ENCODE assay signal across 8 cellular contexts in genomic region chr11:66639066-66639813, GRCh38. TPM values are rescaled to one million over a fixed set of nuclear protein-coding genes. Genes with fewer than 3 reads are reported as not detected.
A peak's percentile ranks its signal among the peaks of the same experiment; 100 is the strongest.
DNase-seq lines count a peak whose midpoint lies in the region; ATAC-seq, FAIRE-seq and TF ChIP-seq lines count a peak whose summit lies in the region.

No MANE protein-coding gene starts in this region.

- peaks cover 31% of the 10 kb centered on the region for H3K79me2 ChIP-seq in trophoblast cell (ENCODE audit: control insufficient read depth, insufficient read depth, low read length, poor library complexity)

- no peak overlapping the region for H2BK12ac ChIP-seq in trophoblast cell (ENCODE audit: low read length)

- peak overlapping the region; percentile 99 for H3K27ac Mint-ChIP-seq in Caco-2 (ENCODE audit: unreplicated experiment)
- peak overlapping the region; percentile 98 for H3K27ac Mint-ChIP-seq in activated CD8-positive, alpha-beta T cell treated with anti-CD3 and anti-CD28 coated beads, Interleukin-2, amount 10 ng/mL, durations not matched to agents 7 days and 5 days

- H3K4me2 ChIP-seq in trophoblast cell (ENCODE audit: low read length), result peak overlapping the region; percentile 94

- H3K36me3 ChIP-seq in Caco-2 (ENCODE audit: control insufficient read depth, insufficient read depth, low read length), result peaks cover 13% of the 10 kb centered on the region
- H3K36me3 ChIP-seq in trophoblast cell (ENCODE audit: control insufficient read depth in 1 of 2, insufficient read depth in 2 of 2, low read length in 2 of 2), result peaks cover 17 to 27% of the 10 kb centered on the region in 2 experiments

- peak overlapping the region; percentile 95 for H3K4me3 Mint-ChIP-seq in Caco-2 (ENCODE audit: unreplicated experiment)
- H3K4me3 Mint-ChIP-seq in activated CD8-positive, alpha-beta T cell treated with anti-CD3 and anti-CD28 coated beads, Interleukin-2, amount 10 ng/mL, durations not matched to agents 7 days and 5 days, result peak overlapping the region; percentile 98

- no peaks in the 10 kb centered on the region for H3K9me3 ChIP-seq in Caco-2
- H3K9me3 ChIP-seq in trophoblast cell (ENCODE audit: insufficient read depth, low read depth, low read length), result peaks cover 3% of the 10 kb centered on the region

- H3K14ac ChIP-seq in trophoblast cell (ENCODE audit: low read length), result peak overlapping the region; percentile 91

- TSS peak; percentile 42 for BruUV-seq in Caco-2 (replicated peaks; lab: Mats Ljungman, UMichigan)

- intact Hi-C loops in Caco-2 (cut with micrococcal nuclease; ENCODE audit: unreplicated experiment), result loop anchor here (2.0 kb wide), 1 partner anchor 46 kb away; the partner anchor contains the start of genes CCDC87 and CCS

- CTCF ChIA-PET in Caco-2 (lab: Charles Lee), result interaction anchor here (0.6 to 2.9 kb wide), 7 partner anchors 10 to 201 kb away, joined by 3 to 32 read pairs (median 9); partner anchors contain the start of genes CCDC87, CCS, DPP3 and MRPL11
- CTCF ChIA-PET in activated CD8-positive, alpha-beta T cell treated with anti-CD3 and anti-CD28 coated beads, Interleukin-2, amount 10 ng/mL, durations not matched to agents 7 days and 5 days (lab: Charles Lee), result interaction anchor here (0.9 to 4.3 kb wide), 14 partner anchors 10 to 250 kb away, joined by 3 to 32 read pairs (median 6); partner anchors contain the start of genes CCDC87, CCS, RBM14 and RBM4B

- H3K23ac ChIP-seq in trophoblast cell (ENCODE audit: low read length), result no peak overlapping the region

- H3K27me3 Mint-ChIP-seq in Caco-2 (ENCODE audit: insufficient read depth, unreplicated experiment), result no peaks in the 10 kb centered on the region
- H3K27me3 Mint-ChIP-seq in activated CD8-positive, alpha-beta T cell treated with anti-CD3 and anti-CD28 coated beads, Interleukin-2, amount 10 ng/mL, durations not matched to agents 7 days and 5 days (ENCODE audit: low read depth), result no peaks in the 10 kb centered on the region

- H3K18ac ChIP-seq in trophoblast cell (ENCODE audit: low read length), result peak overlapping the region; percentile 82

- peak overlapping the region; percentile 82 for H2AK5ac ChIP-seq in trophoblast cell (ENCODE audit: low read length)

- H4K12ac ChIP-seq in trophoblast cell (ENCODE audit: low read depth, low read length), result peak overlapping the region; percentile 71

- H3K27ac ChIP-seq in foreskin keratinocyte, result peak overlapping the region; percentile 82
- peak overlapping the region; percentile 83 for H3K27ac ChIP-seq in trophoblast cell (ENCODE audit: low read depth, low read length)

- peak overlapping the region; percentile 94 for H4K91ac ChIP-seq in trophoblast cell (ENCODE audit: low read depth, low read length)

- no peak overlapping the region for H2AFZ ChIP-seq in trophoblast cell (ENCODE audit: insufficient read depth, low read length, poor library complexity)

- TF ChIP-seq CTCF in Caco-2 (IDR thresholded peaks at IDR 0.05; ENCODE audit: insufficient read depth in 1 of 2, low read depth in 1 of 2, low read length in 1 of 2, severe bottlenecking in 1 of 2, unreplicated experiment in 1 of 2), result peak in 1 of 2 experiments; percentile 2
- no peak for TF ChIP-seq CTCF in foreskin keratinocyte (conservative IDR thresholded peaks at IDR 0.05)

- no peak for FAIRE-seq in frontal cortex (lab: Jason Lieb, UNC)

- peaks cover 48% of the 10 kb centered on the region for H3K4me1 Mint-ChIP-seq in Caco-2 (ENCODE audit: low read depth, unreplicated experiment)
- H3K4me1 Mint-ChIP-seq in activated CD8-positive, alpha-beta T cell treated with anti-CD3 and anti-CD28 coated beads, Interleukin-2, amount 10 ng/mL, durations not matched to agents 7 days and 5 days (ENCODE audit: low read depth), result peaks cover 68% of the 10 kb centered on the region

- H2BK5ac ChIP-seq in trophoblast cell (ENCODE audit: low read depth, low read length, poor library complexity), result peak overlapping the region; percentile 71

- H3K4me1 ChIP-seq in Caco-2 (peaks cover 31% of the 10 kb centered on the region), foreskin keratinocyte (peaks cover 35% of the 10 kb centered on the region), trophoblast cell (ENCODE audit: control insufficient read depth in 1 of 2, insufficient read depth in 2 of 2, low read length in 2 of 2) (peaks cover 16 to 23% of the 10 kb centered on the region in 2 experiments)

- H4K8ac ChIP-seq in trophoblast cell (ENCODE audit: low read depth, low read length), result peak overlapping the region; percentile 88

- peak overlapping the region; percentile 97 for H3K4ac ChIP-seq in trophoblast cell (ENCODE audit: low read depth, low read length)

- H3K79me1 ChIP-seq in trophoblast cell (ENCODE audit: low read length), result peaks cover 9% of the 10 kb centered on the region

- peak; percentile 3 for ATAC-seq in activated CD8-positive, alpha-beta T cell treated with anti-CD3 and anti-CD28 coated beads, Interleukin-2, amount 10 ng/mL, durations not matched to agents 7 days and 5 days
- ATAC-seq in foreskin keratinocyte (no peak), HG03342 (IDR thresholded peaks at IDR 0.05; ENCODE audit: unreplicated experiment) (no peak), HG02885 (IDR thresholded peaks at IDR 0.05; ENCODE audit: poor library complexity, unreplicated experiment) (no peak)

- no peaks in the 10 kb centered on the region for H3K27me3 ChIP-seq in Caco-2 (replicated peaks; ENCODE audit: control insufficient read depth, insufficient read depth, low read length)
- no peaks in the 10 kb centered on the region for H3K27me3 ChIP-seq in foreskin keratinocyte
- H3K27me3 ChIP-seq in trophoblast cell (ENCODE audit: insufficient read depth, low read length), result no peaks in the 10 kb centered on the region

- peak overlapping the region; percentile 70 for H3K4me3 ChIP-seq in Caco-2 (ENCODE audit: low read depth, low read length)
- peak overlapping the region; percentile 89 for H3K4me3 ChIP-seq in Jurkat, Clone E6-1 (ENCODE audit: low read length)
- H3K4me3 ChIP-seq in trophoblast cell (ENCODE audit: low read depth, low read length), result peak overlapping the region; percentile 88

- WGBS in trophoblast cell (ENCODE audit: extremely low coverage, insufficient coverage, insufficient read length), result no CpG with 5 or more reads among the region's 27 CpGs

- peaks cover 100% of the 10 kb centered on the region for H3K36me3 Mint-ChIP-seq in Caco-2 (ENCODE audit: insufficient read depth, unreplicated experiment)
- peaks cover 82% of the 10 kb centered on the region for H3K36me3 Mint-ChIP-seq in activated CD8-positive, alpha-beta T cell treated with anti-CD3 and anti-CD28 coated beads, Interleukin-2, amount 10 ng/mL, durations not matched to agents 7 days and 5 days (ENCODE audit: low read depth)

- peak overlapping the region; percentile 57 for H2BK120ac ChIP-seq in trophoblast cell (ENCODE audit: insufficient read depth, low read length, poor library complexity)

- DNase-seq in Caco-2 (peak in 1 of 2 experiments; percentile 43), foreskin keratinocyte (no peak), trophoblast cell (peak in 1 of 2 donors; percentile 61), frontal cortex (ENCODE audit: low spot score in 2 of 2) (no peak)
- DNase-seq in Jurkat, Clone E6-1 (ENCODE audit: low read depth, low spot score), result peak; percentile 41
- DNase-seq in activated CD8-positive, alpha-beta T cell treated with anti-CD3 and anti-CD28 coated beads, Interleukin-2, amount 10 ng/mL, durations not matched to agents 7 days and 5 days, result peak; percentile 53

- no peaks in the 10 kb centered on the region for H3K9me3 Mint-ChIP-seq in Caco-2 (ENCODE audit: unreplicated experiment)
- no peaks in the 10 kb centered on the region for H3K9me3 Mint-ChIP-seq in activated CD8-positive, alpha-beta T cell treated with anti-CD3 and anti-CD28 coated beads, Interleukin-2, amount 10 ng/mL, durations not matched to agents 7 days and 5 days (ENCODE audit: insufficient read depth)

- peak overlapping the region; percentile 83 for H3K9ac ChIP-seq in trophoblast cell (ENCODE audit: low read length)

- POLR2A ChIA-PET in Caco-2 (lab: Charles Lee), result interaction anchor here (0.6 to 4.7 kb wide), 12 partner anchors 10 to 350 kb away, joined by 3 to 160 read pairs (median 11); partner anchors contain the start of genes ACTN3, DPP3, RBM14 and RBM4B
- POLR2A ChIA-PET in activated CD8-positive, alpha-beta T cell treated with anti-CD3 and anti-CD28 coated beads, Interleukin-2, amount 10 ng/mL, durations not matched to agents 7 days and 5 days (lab: Charles Lee), result interaction anchor here (0.5 to 6.3 kb wide), 16 partner anchors 11 to 1141 kb away, joined by 3 to 78 read pairs (median 6); partner anchors contain the start of genes ACTN3, CCDC87, CCS and RBM14

RNA-seq across cellular contexts. Expression of gene RBM4, which starts 0.7 kb away (rescaled TPM):
- total RNA-seq in Caco-2 (2022) (257 and 273 TPM in 2 replicates), foreskin keratinocyte (99.1 and 103 TPM in 2 replicates), frontal cortex (137 TPM)
- polyA plus RNA-seq in Jurkat, Clone E6-1 (2012; ENCODE audit: insufficient read depth, insufficient read length), result 213 TPM
- 100 to 1,000 TPM; 118 to 121 TPM for total RNA-seq in activated CD8-positive, alpha-beta T cell treated with anti-CD3 and anti-CD28 coated beads, Interleukin-2, amount 10 ng/mL, durations not matched to agents 7 days and 5 days
- 108 and 115 TPM in 2 replicates for polyA plus RNA-seq in foreskin keratinocyte
- polyA plus RNA-seq in trophoblast cell (2013), result 136 and 139 TPM in 2 replicates

RNA-seq across cellular contexts. Expression of gene RBM14, which starts 22.8 kb away (rescaled TPM):
- total RNA-seq in Caco-2 (2022), result 160 and 173 TPM in 2 replicates
- polyA plus RNA-seq in Jurkat, Clone E6-1 (2012; ENCODE audit: insufficient read depth, insufficient read length), result 83.2 TPM
- total RNA-seq in activated CD8-positive, alpha-beta T cell treated with anti-CD3 and anti-CD28 coated beads, Interleukin-2, amount 10 ng/mL, durations not matched to agents 7 days and 5 days, result 100 to 1,000 TPM; 168 to 182 TPM
- total RNA-seq in foreskin keratinocyte, result 50.3 and 57.6 TPM in 2 replicates
- polyA plus RNA-seq in foreskin keratinocyte, result 45.3 and 54.8 TPM in 2 replicates
- 57.7 and 58.2 TPM in 2 replicates for polyA plus RNA-seq in trophoblast cell (2013)
- 24.1 TPM for total RNA-seq in frontal cortex

RNA-seq across cellular contexts. Expression of gene RBM4B, which starts 38.4 kb away (rescaled TPM):
- 39.8 and 45.8 TPM in 2 replicates for total RNA-seq in Caco-2 (2022)
- 42.3 TPM for polyA plus RNA-seq in Jurkat, Clone E6-1 (2012; ENCODE audit: insufficient read depth, insufficient read length)
- 10 to 100 TPM; 18.7 to 21.5 TPM for total RNA-seq in activated CD8-positive, alpha-beta T cell treated with anti-CD3 and anti-CD28 coated beads, Interleukin-2, amount 10 ng/mL, durations not matched to agents 7 days and 5 days
- 18.2 and 18.6 TPM in 2 replicates for total RNA-seq in foreskin keratinocyte
- 12.7 and 14.1 TPM in 2 replicates for polyA plus RNA-seq in foreskin keratinocyte
- 23.6 and 23.8 TPM in 2 replicates for polyA plus RNA-seq in trophoblast cell (2013)
- total RNA-seq in frontal cortex, result 102 TPM

RNA-seq across cellular contexts. Expression of gene CCS, which starts 46.3 kb away (rescaled TPM):
- total RNA-seq in Caco-2 (2022) (52.9 and 54.0 TPM in 2 replicates), foreskin keratinocyte (23.6 and 28.7 TPM in 2 replicates), frontal cortex (19.2 TPM)
- polyA plus RNA-seq in Jurkat, Clone E6-1 (2012; ENCODE audit: insufficient read depth, insufficient read length), result 30.8 TPM
- 10 to 100 TPM; 29.3 to 32.5 TPM for total RNA-seq in activated CD8-positive, alpha-beta T cell treated with anti-CD3 and anti-CD28 coated beads, Interleukin-2, amount 10 ng/mL, durations not matched to agents 7 days and 5 days
- 28.6 and 32.6 TPM in 2 replicates for polyA plus RNA-seq in foreskin keratinocyte
- 34.7 and 34.8 TPM in 2 replicates for polyA plus RNA-seq in trophoblast cell (2013)

RNA-seq across cellular contexts. Expression of gene CCDC87, which starts 46.4 kb away (rescaled TPM):
- total RNA-seq in Caco-2 (2022) (1.0 TPM in 2 replicates), foreskin keratinocyte (0.32 and 0.34 TPM in 2 replicates), frontal cortex (1.2 TPM)
- 0.69 TPM for polyA plus RNA-seq in Jurkat, Clone E6-1 (2012; ENCODE audit: insufficient read depth, insufficient read length)
- total RNA-seq in activated CD8-positive, alpha-beta T cell treated with anti-CD3 and anti-CD28 coated beads, Interleukin-2, amount 10 ng/mL, durations not matched to agents 7 days and 5 days, result under 1 TPM; 0.55 to 0.70 TPM
- polyA plus RNA-seq in foreskin keratinocyte, result 0.11 and 0.13 TPM in 2 replicates
- polyA plus RNA-seq in trophoblast cell (2013), result 0.12 and 0.14 TPM in 2 replicates

Comparison
In these comparisons a context has a peak if more than half of its experiments do, and no peak if none do; other contexts are left out.
1. DNase-seq: peak in Jurkat, Clone E6-1 (single experiment) and activated CD8-positive, alpha-beta T cell treated with anti-CD3 and anti-CD28 coated beads, Interleukin-2, amount 10 ng/mL, durations not matched to agents 7 days and 5 days (single experiment); none in foreskin keratinocyte (0 of 2) and frontal cortex (0 of 2).
2. Peak in every context shown above with its lines, with median percentiles within 50 percentile points of each other: H3K4me3 ChIP-seq.